In genomic region chr6:72689107-72689954, GRCh38 we compare ENCODE assay signal across 11 cellular contexts.
DNase-seq lines count a peak whose midpoint lies in the region; ATAC-seq lines count a peak whose summit lies in the region.
"Had no signal": no experiment of that assay in that cellular context is flagged by ENCODE, and none has a peak within 500 bp of the region (broad histone marks: within the 10 kb centered on the region; RNA-seq: fewer than 3 reads in every experiment).

No MANE protein-coding gene starts in this region.

- H3K4me3 ChIP-seq in BLaER1 = no peak overlapping the region

- no peak overlapping the region; the same call in 1 of the 2 replicates for H3K27ac ChIP-seq in BLaER1

- peaks cover 51% of the 10 kb centered on the region for H3K36me3 ChIP-seq in BLaER1
- H3K36me3 ChIP-seq: BE2C had no signal

- DNase-seq in GM19240 (ENCODE audit: insufficient read length, low spot score) = peak; percentile 36
- DNase-seq in NAMALWA (ENCODE audit: low spot score) = peak; percentile 73
- no peak for DNase-seq in NCI-H2029 treated with DMSO at 0.1 percent for 48 hours (lab: John Stamatoyannopoulos, UW)
- no peak for DNase-seq in inferior parietal cortex (ENCODE audit: extremely low spot score)
- DNase-seq in midbrain (lab: John Stamatoyannopoulos, UW) = no peak
- DNase-seq: activated CD4-positive, alpha-beta T cell treated with anti-CD3 and anti-CD28 coated beads, Interleukin-2, amount 50 U/mL, for 4 hours; BE2C; central memory CD4-positive, alpha-beta T cell had no signal

- H3K4me1 ChIP-seq in BLaER1 = peaks cover 12% of the 10 kb centered on the region
- H3K4me1 ChIP-seq: BE2C had no signal

- H3K4me2 ChIP-seq in BLaER1 = peak overlapping the region; percentile 32

- no peak overlapping the region for H3K9ac ChIP-seq in BLaER1

- H3K9me3 ChIP-seq in BLaER1 = peaks cover 7% of the 10 kb centered on the region; the same call in 1 of the 2 replicates
- H3K9me3 ChIP-seq: BE2C had no signal

- ATAC-seq in HG02852 (IDR thresholded peaks at IDR 0.05; ENCODE audit: unreplicated experiment) = peak; percentile 92
- no peak for ATAC-seq in activated CD4-positive, CD25-positive, alpha-beta regulatory T cell treated with anti-CD3 and anti-CD28 coated beads, Interleukin-2, amount 50 U/mL, for 24 hours

- H3K27me3 ChIP-seq in BLaER1 = no peaks in the 10 kb centered on the region
- H3K27me3 ChIP-seq: BE2C had no signal

- H4K20me1 ChIP-seq in BLaER1 = peaks cover 40% of the 10 kb centered on the region

Comparison
In these comparisons a context has a peak if more than half of its experiments do, and no peak if none do; other contexts are left out.
1. DNase-seq: peak in GM19240 (single experiment) and NAMALWA (single experiment); none in NCI-H2029 treated with DMSO at 0.1 percent for 48 hours (single experiment), inferior parietal cortex (single experiment) and midbrain (single experiment).